In the genomic region with DNA sequence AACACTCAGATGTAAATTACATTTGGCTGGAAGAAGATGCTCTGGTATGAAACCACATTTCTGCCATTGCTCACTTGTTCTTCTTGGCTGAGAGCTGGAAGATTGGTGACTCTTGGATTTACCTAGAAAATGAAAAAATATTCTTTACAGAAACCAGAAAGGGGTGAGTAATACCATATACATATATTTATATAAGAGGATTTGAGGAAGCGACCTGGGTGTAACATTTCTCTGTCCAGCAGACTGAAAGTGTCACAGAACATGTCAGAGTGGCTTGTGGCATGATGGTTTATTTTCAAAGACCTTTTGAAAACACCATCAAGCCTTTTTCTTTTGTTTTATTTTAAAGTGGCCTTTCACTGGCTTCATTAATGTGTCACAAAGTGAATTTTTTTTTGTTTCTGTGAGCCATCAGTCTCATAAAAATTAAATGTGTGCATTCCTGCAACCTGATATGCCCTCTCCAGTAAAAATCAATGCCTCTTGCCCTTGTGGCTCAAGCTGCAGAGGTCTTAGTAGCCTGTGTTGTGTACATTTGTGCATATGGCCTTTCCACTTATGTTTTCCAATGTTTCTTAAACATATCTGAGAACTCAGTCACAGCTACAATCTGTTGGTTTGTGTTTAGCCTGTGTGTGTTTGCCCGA, we compare ENCODE assay signal across 25 cellular contexts. TPM values are rescaled to one million over a fixed set of nuclear protein-coding genes. Genes with fewer than 3 reads are reported as not detected.
DNase-seq lines count a peak whose midpoint lies in the region; ATAC-seq and TF ChIP-seq lines count a peak whose summit lies in the region.
"Had no signal": no experiment of that assay in that cellular context is flagged by ENCODE, and none has a peak within 500 bp of the region (broad histone marks: within the 10 kb centered on the region; RNA-seq: fewer than 3 reads in every experiment).

No MANE protein-coding gene starts in this region.

- peak; percentile 16 for DNase-seq in Caki2 (ENCODE audit: low read depth)
- DNase-seq in GM12865 (ENCODE audit: low read depth) = peak; percentile 24
- DNase-seq in NCI-H1417 treated with DMSO at 0.1 percent for 48 hours (lab: John Stamatoyannopoulos, UW) = peak; percentile 25
- peak; percentile 40 for DNase-seq in NCI-H748 treated with DMSO at 0.1 percent for 48 hours (lab: John Stamatoyannopoulos, UW)
- no peak for DNase-seq in activated T-cell treated with anti-CD3 and anti-CD28 coated beads for 4 hours
- DNase-seq in stimulated activated effector memory CD8-positive, alpha-beta T cell treated with anti-CD3 and anti-CD28 coated beads, Interleukin-12 subunit alpha, Interleukin-12 subunit beta, amount 100 ng/mL, for 72 hours (ENCODE audit: low spot score in 2 of 2) = no peak
- no peak for DNase-seq in right atrium auricular region (ENCODE audit: low spot score)
- DNase-seq: activated CD4-positive, alpha-beta T cell treated with anti-CD3 and anti-CD28 coated beads for 48 hours; DMS79 treated with DMSO at 0.1 percent for 48 hours; MM.1S; naive thymus-derived CD8-positive, alpha-beta T cell; NK-92 treated with Interleukin-12 subunit alpha and Interleukin-12 subunit beta, amount 100 ng/mL, for 24 hours; pancreas; right cardiac atrium; stimulated activated CD4-positive, alpha-beta T cell treated with anti-CD3 and anti-CD28 coated beads, Interleukin-12 subunit alpha, Interleukin-12 subunit beta, amount 100 ng/mL, for 4 hours; stimulated activated naive CD8-positive, alpha-beta T cell treated with anti-CD3 and anti-CD28 coated beads, Interleukin-15, amount 100 ng/mL, for 72 hours; T-helper 1 cell; tibial artery had no signal

- no peak overlapping the region for H3K4me3 Mint-ChIP-seq in stimulated activated effector memory CD8-positive, alpha-beta T cell treated with anti-CD3 and anti-CD28 coated beads, Interleukin-12 subunit alpha, Interleukin-12 subunit beta, amount 100 ng/mL, for 72 hours
- H3K4me3 Mint-ChIP-seq: mesothelial cell of epicardium; naive thymus-derived CD8-positive, alpha-beta T cell; stimulated activated naive CD8-positive, alpha-beta T cell treated with anti-CD3 and anti-CD28 coated beads, Interleukin-15, amount 100 ng/mL, for 72 hours had no signal

- no peaks in the 10 kb centered on the region for H3K36me3 ChIP-seq in right atrium auricular region
- H3K36me3 ChIP-seq: pancreas, SJSA1, tibial artery had no signal

- in situ Hi-C loops in Caki2 (cut with HindIII; ENCODE audit: low pct_unique_long_range_greater_than_20kb, low sequenced_read_pairs) = no loop called here

- H3K27ac Mint-ChIP-seq in stimulated activated effector memory CD8-positive, alpha-beta T cell treated with anti-CD3 and anti-CD28 coated beads, Interleukin-12 subunit alpha, Interleukin-12 subunit beta, amount 100 ng/mL, for 72 hours = no peak overlapping the region
- H3K27ac Mint-ChIP-seq: activated naive CD4-positive, alpha-beta T cell treated with anti-CD3 and anti-CD28 coated beads, Interleukin-2, amount 50 U/mL, for 72 hours; mesothelial cell of epicardium; naive thymus-derived CD8-positive, alpha-beta T cell; stimulated activated naive CD8-positive, alpha-beta T cell treated with anti-CD3 and anti-CD28 coated beads, Interleukin-15, amount 100 ng/mL, for 72 hours had no signal

- no peaks in the 10 kb centered on the region for H3K9me3 Mint-ChIP-seq in stimulated activated effector memory CD8-positive, alpha-beta T cell treated with anti-CD3 and anti-CD28 coated beads, Interleukin-12 subunit alpha, Interleukin-12 subunit beta, amount 100 ng/mL, for 72 hours
- H3K9me3 Mint-ChIP-seq: activated naive CD4-positive, alpha-beta T cell treated with anti-CD3 and anti-CD28 coated beads, Interleukin-2, amount 50 U/mL, for 72 hours; mesothelial cell of epicardium; naive thymus-derived CD8-positive, alpha-beta T cell; stimulated activated naive CD8-positive, alpha-beta T cell treated with anti-CD3 and anti-CD28 coated beads, Interleukin-15, amount 100 ng/mL, for 72 hours had no signal

- no peaks in the 10 kb centered on the region for H3K36me3 Mint-ChIP-seq in stimulated activated effector memory CD8-positive, alpha-beta T cell treated with anti-CD3 and anti-CD28 coated beads, Interleukin-12 subunit alpha, Interleukin-12 subunit beta, amount 100 ng/mL, for 72 hours
- H3K36me3 Mint-ChIP-seq: activated naive CD4-positive, alpha-beta T cell treated with anti-CD3 and anti-CD28 coated beads, Interleukin-2, amount 50 U/mL, for 72 hours; mesothelial cell of epicardium; naive thymus-derived CD8-positive, alpha-beta T cell had no signal

- peaks cover 0 to 4% of the 10 kb centered on the region in 2 donors for H3K4me1 ChIP-seq in right atrium auricular region
- H3K4me1 ChIP-seq: SJSA1, tibial artery had no signal

- TF ChIP-seq CTCF in GM12865 (IDR thresholded peaks at IDR 0.05; ENCODE audit: insufficient read depth, low read depth, low read length, missing control alignments) = no peak
- TF ChIP-seq CTCF in right atrium auricular region (IDR thresholded peaks at IDR 0.05) = no peak

- H3K9me3 ChIP-seq in right atrium auricular region = no peaks in the 10 kb centered on the region
- H3K9me3 ChIP-seq: pancreas, SJSA1, tibial artery had no signal

- H3K27me3 ChIP-seq in right atrium auricular region = no peaks in the 10 kb centered on the region
- H3K27me3 ChIP-seq: pancreas, tibial artery had no signal

- H3K4me1 Mint-ChIP-seq in stimulated activated effector memory CD8-positive, alpha-beta T cell treated with anti-CD3 and anti-CD28 coated beads, Interleukin-12 subunit alpha, Interleukin-12 subunit beta, amount 100 ng/mL, for 72 hours = no peaks in the 10 kb centered on the region
- H3K4me1 Mint-ChIP-seq: stimulated activated naive CD8-positive, alpha-beta T cell treated with anti-CD3 and anti-CD28 coated beads, Interleukin-15, amount 100 ng/mL, for 72 hours had no signal

- no peak for ATAC-seq in GM21786 (IDR thresholded peaks at IDR 0.05; ENCODE audit: unreplicated experiment)
- no peak for ATAC-seq in stimulated activated effector memory CD8-positive, alpha-beta T cell treated with anti-CD3 and anti-CD28 coated beads, Interleukin-12 subunit alpha, Interleukin-12 subunit beta, amount 100 ng/mL, for 72 hours
- ATAC-seq: activated naive CD4-positive, alpha-beta T cell treated with anti-CD3 and anti-CD28 coated beads, Interleukin-2, amount 50 U/mL, for 72 hours; K562; left lobe of liver; naive thymus-derived CD8-positive, alpha-beta T cell; Panc1; pancreas; right cardiac atrium; stimulated activated naive CD8-positive, alpha-beta T cell treated with anti-CD3 and anti-CD28 coated beads, Interleukin-15, amount 100 ng/mL, for 72 hours had no signal

- no peak overlapping the region for H3K27ac ChIP-seq in right atrium auricular region
- H3K27ac ChIP-seq: pancreas, SJSA1, tibial artery had no signal

- no peak overlapping the region for H3K4me3 ChIP-seq in GM12865 (ENCODE audit: low read depth, low read length)
- no peak overlapping the region for H3K4me3 ChIP-seq in right atrium auricular region
- H3K4me3 ChIP-seq: K562, pancreas, SJSA1, tibial artery had no signal

RNA-seq across cellular contexts. Expression of gene CREB5, which starts 23.5 kb away (rescaled TPM):
- 15.2 and 28.2 TPM in 2 replicates for total RNA-seq in Caki2 (2014; rRNA removed; shearing (Covaris generic); ENCODE audit: low replicate concordance)
- 10 to 100 TPM; 10.5 to 20.8 TPM for total RNA-seq in right atrium auricular region

Comparison
In these comparisons a context has a peak if more than half of its experiments do, and no peak if none do; other contexts are left out.
1. DNase-seq: peak in Caki2 (single experiment), GM12865 (single experiment), NCI-H1417 treated with DMSO at 0.1 percent for 48 hours (single experiment) and NCI-H748 treated with DMSO at 0.1 percent for 48 hours (single experiment); none in activated T-cell treated with anti-CD3 and anti-CD28 coated beads for 4 hours (single experiment), stimulated activated effector memory CD8-positive, alpha-beta T cell treated with anti-CD3 and anti-CD28 coated beads, Interleukin-12 subunit alpha, Interleukin-12 subunit beta, amount 100 ng/mL, for 72 hours (0 of 2) and right atrium auricular region (single experiment).